2 cellular contexts compared by ENCODE assay signal in the genomic region with DNA sequence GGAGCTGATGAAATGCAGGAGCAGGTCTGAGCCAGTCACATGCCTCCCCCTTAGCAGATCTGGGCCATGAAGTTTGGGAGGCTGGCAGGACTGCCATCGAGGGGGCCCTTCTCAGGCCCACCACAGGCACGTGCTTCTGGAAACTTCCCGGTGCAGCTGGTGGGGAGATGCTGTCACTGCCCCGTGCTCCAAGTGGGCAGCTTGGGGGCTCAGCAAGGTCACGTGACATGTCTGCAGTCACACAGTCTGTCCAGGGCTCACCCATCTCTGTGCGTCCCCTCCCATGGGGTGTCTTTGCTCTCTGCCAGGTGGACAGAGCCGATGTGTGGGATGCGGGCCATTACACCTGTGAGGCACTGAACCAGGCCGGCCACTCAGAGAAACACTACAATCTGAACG.
TF ChIP-seq lines count a peak whose summit lies in the region.

No MANE protein-coding gene starts in this region.

TF ChIP-seq in A549, 52 proteins besides CTCF, POLR2A, EP300 and RAD21 (continued from another document):
- TF ChIP-seq MYC (IDR thresholded peaks at IDR 0.05; ENCODE audit: borderline replicate concordance, low read length) (no peak), HOXB13 (CRISPR knock-in tag; IDR thresholded peaks at IDR 0.05; ENCODE audit: low read depth) (no peak), RNF2 (IDR thresholded peaks at IDR 0.05; ENCODE audit: borderline replicate concordance, low read depth) (no peak), BHLHE40 (IDR thresholded peaks at IDR 0.05; ENCODE audit: low read depth, low read length) (no peak)
- TF ChIP-seq, protein P1, sequence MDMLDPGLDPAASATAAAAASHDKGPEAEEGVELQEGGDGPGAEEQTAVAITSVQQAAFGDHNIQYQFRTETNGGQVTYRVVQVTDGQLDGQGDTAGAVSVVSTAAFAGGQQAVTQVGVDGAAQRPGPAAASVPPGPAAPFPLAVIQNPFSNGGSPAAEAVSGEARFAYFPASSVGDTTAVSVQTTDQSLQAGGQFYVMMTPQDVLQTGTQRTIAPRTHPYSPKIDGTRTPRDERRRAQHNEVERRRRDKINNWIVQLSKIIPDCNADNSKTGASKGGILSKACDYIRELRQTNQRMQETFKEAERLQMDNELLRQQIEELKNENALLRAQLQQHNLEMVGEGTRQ (IDR thresholded peaks at IDR 0.05), result 0 out of 2 replicates have a peak, but pooled peaks have one; percentile 6

TF ChIP-seq in HCT116, 20 proteins besides CTCF, POLR2A, EP300 and RAD21 (continued from another document):
- TF ChIP-seq SP1 (IDR thresholded peaks at IDR 0.05; ENCODE audit: low read depth) (no peak), TCF7L2 (IDR thresholded peaks at IDR 0.05; ENCODE audit: borderline replicate concordance, extremely low read depth, insufficient read depth, insufficient read length) (no peak), EZH2phosphoT487 (IDR thresholded peaks at IDR 0.05; ENCODE audit: borderline replicate concordance) (no peak), EGR1 (IDR thresholded peaks at IDR 0.05; ENCODE audit: low read depth) (no peak)
